Comparison of ENCODE assay signal across 13 cellular contexts in genomic region chr14:59292921-59293605, GRCh38.
A peak's percentile ranks its signal among the peaks of the same experiment; 100 is the strongest.
DNase-seq lines count a peak whose midpoint lies in the region; TF ChIP-seq lines count a peak whose summit lies in the region.
"Had no signal": no experiment of that assay in that cellular context is flagged by ENCODE, and none has a peak within 500 bp of the region (broad histone marks: within the 10 kb centered on the region; RNA-seq: fewer than 3 reads in every experiment).

No MANE protein-coding gene starts in this region.

- peaks cover 36% of the 10 kb centered on the region for H3K4me1 Mint-ChIP-seq in nephron

- H3K4me1 ChIP-seq in SJCRH30 (peaks cover 27% of the 10 kb centered on the region), subcutaneous abdominal adipose tissue (ENCODE audit: control insufficient read depth in 5 of 5, insufficient read depth in 5 of 5, low read length in 5 of 5) (peaks cover 0 to 32% (median 23%) of the 10 kb centered on the region in 5 donors)

- H3K36me3 ChIP-seq in SJCRH30: no peaks in the 10 kb centered on the region
- H3K36me3 ChIP-seq in subcutaneous abdominal adipose tissue (ENCODE audit: control insufficient read depth in 5 of 5, insufficient read depth in 5 of 5, low read length in 5 of 5): peaks cover 11 to 16% (median 13%) of the 10 kb centered on the region in 5 donors

- H3K9ac ChIP-seq in subcutaneous abdominal adipose tissue (ENCODE audit: low read length in 5 of 5): peak overlapping the region in 1 of 5 donors; percentile 6

- H3K27me3 ChIP-seq in SJCRH30 (no peaks in the 10 kb centered on the region), subcutaneous abdominal adipose tissue (ENCODE audit: control insufficient read depth in 5 of 5, insufficient read depth in 4 of 5, low read length in 5 of 5) (no peaks in the 10 kb centered on the region), dorsolateral prefrontal cortex (no peaks in the 10 kb centered on the region)

- H3K4me3 ChIP-seq in SJCRH30 (no peak overlapping the region), coronary artery (no peak overlapping the region), subcutaneous abdominal adipose tissue (ENCODE audit: low read depth in 1 of 5, low read length in 5 of 5) (no peak overlapping the region), dorsolateral prefrontal cortex (no peak overlapping the region)
- H3K4me3 ChIP-seq: GM23338 had no signal

- H3K9me3 Mint-ChIP-seq in nephron: no peaks in the 10 kb centered on the region
- H3K9me3 Mint-ChIP-seq: CD4-positive, alpha-beta T cell; GM23338 had no signal

- H3K27ac ChIP-seq in SJCRH30 (peak overlapping the region; percentile 51), coronary artery (peak overlapping the region; percentile 71 to 76), subcutaneous abdominal adipose tissue (ENCODE audit: low read depth, low read length) (peak overlapping the region; percentile 72), dorsolateral prefrontal cortex (peak overlapping the region in 2 of 59 donors; percentile 27 to 31)
- H3K27ac ChIP-seq: HL-60 had no signal

- DNase-seq in SJCRH30 (peak; percentile 51 to 81), coronary artery (ENCODE audit: low spot score) (no peak), NCI-H526 treated with DMSO at 0.1 percent for 48 hours (lab: John Stamatoyannopoulos, UW) (no peak), dorsolateral prefrontal cortex (no peak), NCI-H1694 (lab: John Stamatoyannopoulos, UW) (no peak)
- DNase-seq: CD4-positive, alpha-beta T cell; DMS79 treated with DMSO at 0.1 percent for 48 hours; NCI-H1092; NCI-H345 had no signal

- intact Hi-C loops in dorsolateral prefrontal cortex (cut with DNase I): no loop called here

- peak overlapping the region; percentile 58 to 83 (median 79) for H3K27ac Mint-ChIP-seq in nephron
- H3K27ac Mint-ChIP-seq: CD4-positive, alpha-beta T cell; GM23338 had no signal

- no peaks in the 10 kb centered on the region for H3K9me3 ChIP-seq in SJCRH30 (replicated peaks)
- no peaks in the 10 kb centered on the region for H3K9me3 ChIP-seq in subcutaneous abdominal adipose tissue (ENCODE audit: control insufficient read depth in 5 of 5, low read length in 5 of 5)

- peaks cover 23% of the 10 kb centered on the region for H3K36me3 Mint-ChIP-seq in nephron (ENCODE audit: low read depth)

- no peak overlapping the region for H3K4me3 Mint-ChIP-seq in nephron
- H3K4me3 Mint-ChIP-seq: CD4-positive, alpha-beta T cell; GM23338 had no signal

- no peak for TF ChIP-seq CTCF in coronary artery (IDR thresholded peaks at IDR 0.05)
- no peak for TF ChIP-seq CTCF in nephron (IDR thresholded peaks at IDR 0.05; ENCODE audit: unreplicated experiment in 3 of 3)
- no peak for TF ChIP-seq CTCF in dorsolateral prefrontal cortex (IDR thresholded peaks at IDR 0.05 in 54 of 56, conservative IDR thresholded peaks at IDR 0.05 in 2 of 56; ENCODE audit: low read depth in 1 of 56, partially characterized antibody in 56 of 56)

- H3K27me3 Mint-ChIP-seq in nephron (ENCODE audit: low read depth): no peaks in the 10 kb centered on the region
- H3K27me3 Mint-ChIP-seq: CD4-positive, alpha-beta T cell had no signal

Comparison
In these comparisons a context has a peak if more than half of its experiments do, and no peak if none do; other contexts are left out.
1. DNase-seq: peak in SJCRH30 (2 of 2); none in coronary artery (single experiment), NCI-H526 treated with DMSO at 0.1 percent for 48 hours (single experiment), dorsolateral prefrontal cortex (0 of 10) and NCI-H1694 (single experiment).